Comparison of ENCODE assay signal across 2 cellular contexts in genomic region chr6:156515242-156515641, GRCh38.
TF ChIP-seq lines count a peak whose summit lies in the region.

No MANE protein-coding gene starts in this region.

TF ChIP-seq in A549, 52 proteins besides CTCF, POLR2A, EP300 and RAD21:
- no peak for TF ChIP-seq BHLHE40 (IDR thresholded peaks at IDR 0.05; ENCODE audit: low read depth, low read length)
- TF ChIP-seq MAFK (IDR thresholded peaks at IDR 0.05; ENCODE audit: partially characterized antibody), result peak; percentile 79
- no peak for TF ChIP-seq FOXS1 (CRISPR knock-in tag; IDR thresholded peaks at IDR 0.05)

TF ChIP-seq in H1, 55 proteins besides CTCF, POLR2A, EP300 and RAD21:
- TF ChIP-seq SRF (IDR thresholded peaks at IDR 0.05; ENCODE audit: low read depth, low read length) (no peak), MAFK (IDR thresholded peaks at IDR 0.05; ENCODE audit: low read depth, low read length) (peak; percentile 56; the same call in 1 of the 2 replicates), CHD1 (IDR thresholded peaks at IDR 0.05; ENCODE audit: low read depth, low read length) (no peak)
